ENCODE assay signal across 21 cellular contexts in the genomic region with DNA sequence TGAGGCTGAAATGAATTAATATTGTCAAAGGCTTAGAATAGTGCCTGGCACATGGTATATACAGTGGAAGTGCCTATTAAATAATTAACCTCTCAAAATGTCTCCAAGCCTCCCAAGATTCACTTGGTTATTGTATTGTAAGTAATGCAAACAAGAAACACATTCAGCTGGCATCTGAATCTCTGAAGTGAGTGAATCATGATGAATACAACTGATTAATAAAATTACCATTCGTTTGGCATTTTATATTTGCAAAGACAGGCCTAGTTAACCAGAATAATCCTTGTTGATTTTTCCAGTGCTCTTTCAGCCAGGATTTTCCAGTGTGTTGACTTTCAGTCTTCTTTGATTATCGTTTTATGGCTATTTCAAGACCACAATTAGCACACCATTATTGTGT. TPM values are rescaled to one million over a fixed set of nuclear protein-coding genes. Genes with fewer than 3 reads are reported as not detected.
DNase-seq lines count a peak whose midpoint lies in the region; ATAC-seq and TF ChIP-seq lines count a peak whose summit lies in the region.
"Had no signal": no experiment of that assay in that cellular context is flagged by ENCODE, and none has a peak within 500 bp of the region (broad histone marks: within the 10 kb centered on the region; RNA-seq: fewer than 3 reads in every experiment).

No MANE protein-coding gene starts in this region.

- POLR2A ChIA-PET in PC-3 (lab: Charles Lee; ENCODE audit: unreplicated experiment), result no interaction called here

- H3K4me2 ChIP-seq in PC-3 (ENCODE audit: low read length), result peak overlapping the region; percentile 68

- no TSS peak for BruUV-seq in PC-3 (replicated peaks; lab: Mats Ljungman, UMichigan)

- H3K4me1 ChIP-seq in PC-3 (ENCODE audit: insufficient read depth, low read length) (peaks cover 33% of the 10 kb centered on the region), muscle layer of duodenum (ENCODE audit: control insufficient read depth in 1 of 2, insufficient read depth in 2 of 2, low read length in 2 of 2) (no peaks in the 10 kb centered on the region)
- H3K4me1 ChIP-seq: heart right ventricle, spleen had no signal

- H3K36me3 ChIP-seq in PC-3 (ENCODE audit: low read depth, low read length), result no peaks in the 10 kb centered on the region
- H3K36me3 ChIP-seq in muscle layer of duodenum (ENCODE audit: control insufficient read depth in 1 of 2, insufficient read depth in 2 of 2, low read length in 2 of 2), result peaks cover 0 to 5% of the 10 kb centered on the region in 2 donors
- H3K36me3 ChIP-seq: heart right ventricle, spleen had no signal

- H3K4me3 ChIP-seq in PC-3 (ENCODE audit: low read length), result peak overlapping the region; percentile 9; the same call in 1 of the 2 replicates
- no peak overlapping the region for H3K4me3 ChIP-seq in muscle layer of duodenum (ENCODE audit: low read depth in 1 of 2, low read length in 2 of 2)
- H3K4me3 ChIP-seq: heart right ventricle, spleen had no signal

- H4K20me1 ChIP-seq in PC-3 (ENCODE audit: low read length), result no peaks in the 10 kb centered on the region

- H3F3A ChIP-seq in PC-3 (ENCODE audit: low read length, unreplicated experiment), result peaks cover 3% of the 10 kb centered on the region

- H3K79me2 ChIP-seq in PC-3 (ENCODE audit: low read length), result no peaks in the 10 kb centered on the region

- no peak overlapping the region for H2AFZ ChIP-seq in PC-3 (ENCODE audit: low read length)

- ATAC-seq in PC-3 (peak; percentile 74), HG03565 (IDR thresholded peaks at IDR 0.05; ENCODE audit: unreplicated experiment) (no peak), GM21717 (IDR thresholded peaks at IDR 0.05; ENCODE audit: unreplicated experiment) (no peak)
- ATAC-seq: heart right ventricle had no signal

- TF ChIP-seq CTCF in PC-3 (conservative IDR thresholded peaks at IDR 0.05; ENCODE audit: low read depth, low read length), result no peak

- CTCF ChIA-PET in PC-3 (lab: Charles Lee), result no interaction called here

- H3K9me3 ChIP-seq in PC-3 (ENCODE audit: low read length) (no peaks in the 10 kb centered on the region), muscle layer of duodenum (ENCODE audit: control insufficient read depth in 1 of 2, low read length in 2 of 2) (no peaks in the 10 kb centered on the region)

- H3K9me2 ChIP-seq in PC-3 (replicated peaks; ENCODE audit: low read length), result no peaks in the 10 kb centered on the region

- DNase-seq in A172 (ENCODE audit: low spot score) (peak; percentile 22), PC-3 (peak; percentile 58), epithelial cell of prostate (ENCODE audit: low read depth, low spot score) (peak; percentile 34), SHP77 treated with DMSO at 0.1 percent for 48 hours (lab: John Stamatoyannopoulos, UW) (no peak), COLO668 (lab: John Stamatoyannopoulos, UW; ENCODE audit: unreplicated experiment) (no peak)
- DNase-seq: activated CD4-positive, alpha-beta T cell treated with anti-CD3 and anti-CD28 coated beads, Interleukin-2, amount 50 U/mL, for 1 hour; activated T-cell treated with anti-CD3 and anti-CD28 coated beads for 4 hours; dermis blood vessel endothelial cell; heart right ventricle; NCI-H1436 treated with DMSO at 0.1 percent for 48 hours; nephron progenitor cell; RPMI8226; spleen; stimulated activated CD8-positive, alpha-beta memory T cell treated with anti-CD3 and anti-CD28 coated beads, Interleukin-4, amount 100 ng/mL, for 48 hours had no signal

- no peaks in the 10 kb centered on the region for H3K27me3 ChIP-seq in PC-3 (ENCODE audit: low read length)
- H3K27me3 ChIP-seq in muscle layer of duodenum (ENCODE audit: low read depth, low read length), result no peaks in the 10 kb centered on the region
- H3K27me3 ChIP-seq: heart right ventricle, spleen had no signal

- intact Hi-C loops in PC-3 (cut with micrococcal nuclease), result loop anchor here (5.0 kb wide), 1 partner anchor 101 kb away; no protein-coding TSS in a partner anchor

- peak overlapping the region; percentile 93 for H3K27ac ChIP-seq in PC-3 (ENCODE audit: low read length)
- peak overlapping the region; percentile 98 for H3K27ac ChIP-seq in epithelial cell of prostate
- H3K27ac ChIP-seq in muscle layer of duodenum (ENCODE audit: low read length), result peak overlapping the region; percentile 19
- H3K27ac ChIP-seq: C4-2B, heart right ventricle, spleen had no signal

- peak overlapping the region; percentile 60 for H3K9ac ChIP-seq in PC-3 (ENCODE audit: low read length)

RNA-seq across cellular contexts. Expression of gene SLC22A2, which starts 20.4 kb away (rescaled TPM):
- total RNA-seq in A172 (2014; rRNA removed; shearing (Covaris generic)), result 0.69 and 1.2 TPM in 2 replicates
- total RNA-seq in PC-3 (2014; rRNA removed), result not detected in 2 replicates
- total RNA-seq: dermis blood vessel endothelial cell, heart right ventricle, LHCN-M2, progenitor cell of endocrine pancreas, spleen, subcutaneous adipose tissue had no signal

Comparison
In these comparisons a context has a peak if more than half of its experiments do, and no peak if none do; other contexts are left out.
1. DNase-seq: peak in A172 (single experiment), PC-3 (single experiment) and epithelial cell of prostate (single experiment); none in SHP77 treated with DMSO at 0.1 percent for 48 hours (single experiment) and COLO668 (single experiment).
2. H3K27ac ChIP-seq: peak in every context shown above with its lines; median percentile 98 in epithelial cell of prostate; 93 in PC-3; 19 in muscle layer of duodenum.